ENCODE assay signal across 13 cellular contexts in the genomic region with DNA sequence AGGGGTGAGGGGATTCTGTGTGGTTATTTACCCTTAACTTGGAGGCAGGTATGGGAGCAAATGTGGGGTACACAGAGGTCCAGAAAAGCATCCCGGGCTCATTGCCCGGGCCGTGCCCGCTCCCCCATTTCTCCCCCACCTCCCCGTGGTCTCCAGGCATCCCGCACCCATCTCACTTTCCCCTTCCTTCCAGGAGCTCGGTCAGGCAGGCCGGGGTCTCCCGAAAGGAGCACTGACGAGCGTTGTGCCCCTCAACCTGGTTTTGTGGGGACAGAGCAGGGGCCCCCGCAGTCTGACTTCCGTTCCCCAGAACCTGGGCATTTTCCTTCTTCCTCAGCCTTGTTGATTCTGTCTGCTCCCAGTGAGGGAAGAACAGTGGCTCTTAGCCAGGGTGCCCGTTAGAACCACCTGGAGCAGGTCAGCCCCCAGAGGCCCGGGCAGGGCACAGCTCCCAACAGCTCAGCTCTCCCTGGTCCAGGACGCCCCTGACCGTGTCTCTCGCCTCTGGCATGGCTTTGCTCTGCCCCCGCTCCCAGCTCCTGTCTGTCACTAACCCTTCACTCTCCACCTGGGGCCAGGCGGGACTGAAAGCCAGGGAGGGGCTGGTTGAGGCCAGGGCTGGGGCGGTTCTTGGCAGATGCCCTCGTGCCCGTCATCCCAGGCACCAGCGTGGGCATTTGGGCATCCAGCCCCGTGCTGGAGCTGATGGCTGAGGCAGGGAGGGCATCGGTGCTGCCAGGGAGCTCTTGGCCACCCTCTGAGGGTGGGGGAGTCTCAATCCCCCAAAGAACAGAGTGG. TPM values are rescaled to one million over a fixed set of nuclear protein-coding genes. Genes with fewer than 3 reads are reported as not detected.
DNase-seq lines count a peak whose midpoint lies in the region; ATAC-seq, FAIRE-seq and TF ChIP-seq lines count a peak whose summit lies in the region.
"Had no signal": no experiment of that assay in that cellular context is flagged by ENCODE, and none has a peak within 500 bp of the region (broad histone marks: within the 10 kb centered on the region; RNA-seq: fewer than 3 reads in every experiment).

No MANE protein-coding gene starts in this region.

- peaks cover 9% of the 10 kb centered on the region for H3K36me3 Mint-ChIP-seq in WTC11

- intact Hi-C loops in Right ventricle myocardium inferior (cut with DNase I) (no loop called here), pancreas (cut with DNase I) (no loop called here), ascending aorta (cut with DNase I) (no loop called here)

- no peak overlapping the region for H3K4me3 ChIP-seq in pancreas
- no peak overlapping the region for H3K4me3 ChIP-seq in ascending aorta
- H3K4me3 ChIP-seq in foreskin fibroblast (ENCODE audit: low read depth in 1 of 2, low read length in 2 of 2), result no peak overlapping the region

- 88 to 89% methylated on average over 26 of the region's 26 CpGs for WGBS in pancreas, 2 donors

- POLR2A ChIA-PET in WTC11 (lab: Charles Lee), result no interaction called here

- DNase-seq in WTC11 (ENCODE audit: low spot score), result no peak
- peak; percentile 84 for DNase-seq in Right ventricle myocardium inferior (ENCODE audit: missing footprints)
- DNase-seq in pancreas, result peak in 3 of 6 donors; percentile 27 to 72 (median 55)
- DNase-seq in kidney glomerular epithelial cell (lab: John Stamatoyannopoulos, UW), result no peak
- DNase-seq in ascending aorta (ENCODE audit: low spot score in 2 of 2), result no peak
- no peak for DNase-seq in foreskin fibroblast
- DNase-seq: NCI-H1436 treated with DMSO at 0.1 percent for 48 hours; RPMI8226; stimulated activated naive CD4-positive, alpha-beta T cell had no signal

- H3K36me3 ChIP-seq in pancreas (peaks cover 0 to 37% (median 6%) of the 10 kb centered on the region in 3 donors), ascending aorta (peaks cover 71 to 84% of the 10 kb centered on the region in 2 donors)

- FAIRE-seq in pancreas (lab: Jason Lieb, UNC), result no peak
- FAIRE-seq: colon had no signal

- 0 out of 2 replicates have a peak overlapping the region, but pooled peaks have one; percentile 53 for H3K27ac Mint-ChIP-seq in WTC11

- H3K4me1 Mint-ChIP-seq in WTC11, result peaks cover 1% of the 10 kb centered on the region; the same call in 1 of the 2 replicates

- H3K27me3 ChIP-seq in pancreas, result no peaks in the 10 kb centered on the region
- H3K27me3 ChIP-seq in ascending aorta, result no peaks in the 10 kb centered on the region

- no peak overlapping the region for H3K4me3 Mint-ChIP-seq in WTC11

- H3K4me1 ChIP-seq in pancreas (no peaks in the 10 kb centered on the region), ascending aorta (no peaks in the 10 kb centered on the region)

- H3K27ac ChIP-seq in C4-2B, result peak overlapping the region; percentile 94
- H3K27ac ChIP-seq in pancreas, result peak overlapping the region in 3 of 4 donors; percentile 28 to 69 (median 53)
- H3K27ac ChIP-seq in ascending aorta, result peak overlapping the region in 1 of 2 donors; percentile 62

- TF ChIP-seq CTCF in C4-2B (conservative IDR thresholded peaks at IDR 0.05) (no peak), WTC11 (IDR thresholded peaks at IDR 0.05) (no peak), pancreas (IDR thresholded peaks at IDR 0.05) (no peak), ascending aorta (IDR thresholded peaks at IDR 0.05) (no peak), foreskin fibroblast (IDR thresholded peaks at IDR 0.05; ENCODE audit: low read depth, low read length) (no peak)

- CTCF ChIA-PET in WTC11 (lab: Charles Lee), result interaction anchor here (0.6 to 1.6 kb wide), 3 partner anchors 30 to 64 kb away, joined by 3 to 5 read pairs (median 4); no protein-coding TSS in a partner anchor

- ATAC-seq in WTC11, result no peak
- ATAC-seq in Right ventricle myocardium inferior, result peak; percentile 70
- no peak for ATAC-seq in pancreas
- no peak for ATAC-seq in HG02610 (IDR thresholded peaks at IDR 0.05; ENCODE audit: unreplicated experiment)

- H3K27me3 Mint-ChIP-seq in WTC11 (ENCODE audit: low read depth), result no peaks in the 10 kb centered on the region

- H3K9me3 Mint-ChIP-seq in WTC11, result no peaks in the 10 kb centered on the region
- H3K9me3 Mint-ChIP-seq: CD8-positive, alpha-beta T cell had no signal

- H3K9me3 ChIP-seq in pancreas (no peaks in the 10 kb centered on the region), ascending aorta (no peaks in the 10 kb centered on the region)

TF ChIP-seq in WTC11, 78 proteins besides CTCF, POLR2A, EP300 and RAD21 (continues in another document):
- TF ChIP-seq, protein P1, sequence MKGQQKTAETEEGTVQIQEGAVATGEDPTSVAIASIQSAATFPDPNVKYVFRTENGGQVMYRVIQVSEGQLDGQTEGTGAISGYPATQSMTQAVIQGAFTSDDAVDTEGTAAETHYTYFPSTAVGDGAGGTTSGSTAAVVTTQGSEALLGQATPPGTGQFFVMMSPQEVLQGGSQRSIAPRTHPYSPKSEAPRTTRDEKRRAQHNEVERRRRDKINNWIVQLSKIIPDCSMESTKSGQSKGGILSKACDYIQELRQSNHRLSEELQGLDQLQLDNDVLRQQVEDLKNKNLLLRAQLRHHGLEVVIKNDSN (CRISPR knock-in tag; IDR thresholded peaks at IDR 0.05), result no peak
- TF ChIP-seq, protein P2, sequence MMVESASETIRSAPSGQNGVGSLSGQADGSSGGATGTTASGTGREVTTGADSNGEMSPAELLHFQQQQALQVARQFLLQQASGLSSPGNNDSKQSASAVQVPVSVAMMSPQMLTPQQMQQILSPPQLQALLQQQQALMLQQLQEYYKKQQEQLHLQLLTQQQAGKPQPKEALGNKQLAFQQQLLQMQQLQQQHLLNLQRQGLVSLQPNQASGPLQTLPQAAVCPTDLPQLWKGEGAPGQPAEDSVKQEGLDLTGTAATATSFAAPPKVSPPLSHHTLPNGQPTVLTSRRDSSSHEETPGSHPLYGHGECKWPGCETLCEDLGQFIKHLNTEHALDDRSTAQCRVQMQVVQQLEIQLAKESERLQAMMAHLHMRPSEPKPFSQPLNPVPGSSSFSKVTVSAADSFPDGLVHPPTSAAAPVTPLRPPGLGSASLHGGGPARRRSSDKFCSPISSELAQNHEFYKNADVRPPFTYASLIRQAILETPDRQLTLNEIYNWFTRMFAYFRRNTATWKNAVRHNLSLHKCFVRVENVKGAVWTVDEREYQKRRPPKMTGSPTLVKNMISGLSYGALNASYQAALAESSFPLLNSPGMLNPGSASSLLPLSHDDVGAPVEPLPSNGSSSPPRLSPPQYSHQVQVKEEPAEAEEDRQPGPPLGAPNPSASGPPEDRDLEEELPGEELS (CRISPR knock-in tag; IDR thresholded peaks at IDR 0.05), result no peak
- TF ChIP-seq ZNF317 (CRISPR knock-in tag; IDR thresholded peaks at IDR 0.05; ENCODE audit: borderline replicate concordance, low read depth) (no peak), RELA (CRISPR knock-in tag; IDR thresholded peaks at IDR 0.05; ENCODE audit: borderline replicate concordance) (no peak), NR2C2 (CRISPR knock-in tag; IDR thresholded peaks at IDR 0.05) (no peak), CREM (CRISPR knock-in tag; IDR thresholded peaks at IDR 0.05) (no peak), IRF2 (CRISPR knock-in tag; IDR thresholded peaks at IDR 0.05; ENCODE audit: borderline replicate concordance, low read depth) (no peak), ZNF671 (CRISPR knock-in tag; IDR thresholded peaks at IDR 0.05) (no peak), FOXP1 (CRISPR knock-in tag; IDR thresholded peaks at IDR 0.05; ENCODE audit: borderline replicate concordance) (no peak)
- TF ChIP-seq, protein P3, sequence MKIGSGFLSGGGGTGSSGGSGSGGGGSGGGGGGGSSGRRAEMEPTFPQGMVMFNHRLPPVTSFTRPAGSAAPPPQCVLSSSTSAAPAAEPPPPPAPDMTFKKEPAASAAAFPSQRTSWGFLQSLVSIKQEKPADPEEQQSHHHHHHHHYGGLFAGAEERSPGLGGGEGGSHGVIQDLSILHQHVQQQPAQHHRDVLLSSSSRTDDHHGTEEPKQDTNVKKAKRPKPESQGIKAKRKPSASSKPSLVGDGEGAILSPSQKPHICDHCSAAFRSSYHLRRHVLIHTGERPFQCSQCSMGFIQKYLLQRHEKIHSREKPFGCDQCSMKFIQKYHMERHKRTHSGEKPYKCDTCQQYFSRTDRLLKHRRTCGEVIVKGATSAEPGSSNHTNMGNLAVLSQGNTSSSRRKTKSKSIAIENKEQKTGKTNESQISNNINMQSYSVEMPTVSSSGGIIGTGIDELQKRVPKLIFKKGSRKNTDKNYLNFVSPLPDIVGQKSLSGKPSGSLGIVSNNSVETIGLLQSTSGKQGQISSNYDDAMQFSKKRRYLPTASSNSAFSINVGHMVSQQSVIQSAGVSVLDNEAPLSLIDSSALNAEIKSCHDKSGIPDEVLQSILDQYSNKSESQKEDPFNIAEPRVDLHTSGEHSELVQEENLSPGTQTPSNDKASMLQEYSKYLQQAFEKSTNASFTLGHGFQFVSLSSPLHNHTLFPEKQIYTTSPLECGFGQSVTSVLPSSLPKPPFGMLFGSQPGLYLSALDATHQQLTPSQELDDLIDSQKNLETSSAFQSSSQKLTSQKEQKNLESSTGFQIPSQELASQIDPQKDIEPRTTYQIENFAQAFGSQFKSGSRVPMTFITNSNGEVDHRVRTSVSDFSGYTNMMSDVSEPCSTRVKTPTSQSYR (CRISPR knock-in tag; IDR thresholded peaks at IDR 0.05), result no peak
- TF ChIP-seq, protein P4, sequence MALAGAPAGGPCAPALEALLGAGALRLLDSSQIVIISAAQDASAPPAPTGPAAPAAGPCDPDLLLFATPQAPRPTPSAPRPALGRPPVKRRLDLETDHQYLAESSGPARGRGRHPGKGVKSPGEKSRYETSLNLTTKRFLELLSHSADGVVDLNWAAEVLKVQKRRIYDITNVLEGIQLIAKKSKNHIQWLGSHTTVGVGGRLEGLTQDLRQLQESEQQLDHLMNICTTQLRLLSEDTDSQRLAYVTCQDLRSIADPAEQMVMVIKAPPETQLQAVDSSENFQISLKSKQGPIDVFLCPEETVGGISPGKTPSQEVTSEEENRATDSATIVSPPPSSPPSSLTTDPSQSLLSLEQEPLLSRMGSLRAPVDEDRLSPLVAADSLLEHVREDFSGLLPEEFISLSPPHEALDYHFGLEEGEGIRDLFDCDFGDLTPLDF (CRISPR knock-in tag; IDR thresholded peaks at IDR 0.05), result no peak

RNA-seq across cellular contexts. Expression of a gene that starts 12.5 kb away (rescaled TPM):
- total RNA-seq in WTC11 (2021) (41.8 to 45.8 TPM (median 42.0 TPM) in 3 replicates), Right ventricle myocardium inferior (52.3 TPM), pancreas (10 to 100 TPM in 5 of 6 donors, 1 to 10 TPM in 1; 7.0 to 16.5 (median 12.8) TPM), ascending aorta (77.3 TPM)
- polyA plus RNA-seq in pancreas, result 10 to 100 TPM; 17.3 to 32.3 TPM

RNA-seq across cellular contexts. Expression of a gene that starts 53.2 kb away (rescaled TPM):
- total RNA-seq in WTC11 (2021), result 28.6 to 35.6 TPM (median 31.5 TPM) in 3 replicates
- 9.1 TPM for total RNA-seq in Right ventricle myocardium inferior
- 10 to 100 TPM in 5 of 6 donors, 1 to 10 TPM in 1; 8.7 to 20.4 (median 11.7) TPM for total RNA-seq in pancreas
- 10 to 100 TPM; 56.8 to 69.1 TPM for polyA plus RNA-seq in pancreas
- 55.9 TPM for total RNA-seq in ascending aorta

RNA-seq across cellular contexts. Expression of a gene that starts 53.5 kb away (rescaled TPM):
- total RNA-seq in WTC11 (2021), result 0.09 to 0.41 TPM (median 0.14 TPM) in 3 replicates
- total RNA-seq in Right ventricle myocardium inferior, result 1.5 TPM
- total RNA-seq in pancreas, result 1 to 10 TPM in 1 of 6 donors, under 1 TPM in 5; 0.23 to 1.0 (median 0.58) TPM
- 1 to 10 TPM in 1 of 2 donors, under 1 TPM in 1; 0.52 to 1.0 TPM for polyA plus RNA-seq in pancreas
- not detected for total RNA-seq in ascending aorta
- total RNA-seq: CD8-positive, alpha-beta T cell had no signal

RNA-seq across cellular contexts. Expression of a gene that starts 56.2 kb away (rescaled TPM):
- total RNA-seq in WTC11 (2021) (79.4 to 88.8 TPM (median 80.7 TPM) in 3 replicates), Right ventricle myocardium inferior (32.2 TPM), pancreas (10 to 100 TPM; 29.0 to 43.8 (median 33.0) TPM), ascending aorta (201 TPM)
- polyA plus RNA-seq in pancreas, result 10 to 100 TPM; 17.2 to 29.9 TPM
